8 cellular contexts compared by ENCODE assay signal in genomic region chr7:66205736-66206080, GRCh38. TPM values are rescaled to one million over a fixed set of nuclear protein-coding genes. Genes with fewer than 3 reads are reported as not detected.
DNase-seq lines count a peak whose midpoint lies in the region; ATAC-seq lines count a peak whose summit lies in the region.

No MANE protein-coding gene starts in this region.

- peaks cover 37% of the 10 kb centered on the region for H3K27me3 Mint-ChIP-seq in activated T-helper 17 cell treated with anti-CD3 and anti-CD28 coated beads, Interleukin-2, amount 50 U/mL, for 72 hours

- ATAC-seq in HG03095 (IDR thresholded peaks at IDR 0.05; ENCODE audit: unreplicated experiment) (peak; percentile 5), right cardiac atrium (peak in 1 of 2 donors; percentile 11), GM18519 (IDR thresholded peaks at IDR 0.05; ENCODE audit: low FRiP score, unreplicated experiment) (no peak)
- no peak for ATAC-seq in activated T-helper 17 cell treated with anti-CD3 and anti-CD28 coated beads, Interleukin-2, amount 50 U/mL, for 72 hours (replicated peaks)

- DNase-seq in Caki2 (ENCODE audit: low read depth): peak; percentile 25
- DNase-seq in right cardiac atrium: no peak
- no peak for DNase-seq in skeletal muscle cell (ENCODE audit: low read depth)
- no peak for DNase-seq in middle frontal gyrus (ENCODE audit: extremely low spot score, low spot score)
- DNase-seq in cortex of kidney (lab: John Stamatoyannopoulos, UW): no peak

- no peaks in the 10 kb centered on the region for H3K36me3 Mint-ChIP-seq in activated T-helper 17 cell treated with anti-CD3 and anti-CD28 coated beads, Interleukin-2, amount 50 U/mL, for 72 hours (ENCODE audit: low read depth)

- H3K27me3 ChIP-seq in right cardiac atrium (ENCODE audit: control insufficient read depth, insufficient read depth): no peaks in the 10 kb centered on the region

- H3K9me3 Mint-ChIP-seq in activated T-helper 17 cell treated with anti-CD3 and anti-CD28 coated beads, Interleukin-2, amount 50 U/mL, for 72 hours: no peaks in the 10 kb centered on the region

- peak overlapping the region; percentile 81 for H3K4me3 Mint-ChIP-seq in activated T-helper 17 cell treated with anti-CD3 and anti-CD28 coated beads, Interleukin-2, amount 50 U/mL, for 72 hours

- peaks cover under 1% of the 10 kb centered on the region for H3K4me1 ChIP-seq in right cardiac atrium (ENCODE audit: control insufficient read depth, insufficient read depth, low read length)

- peaks cover 20% of the 10 kb centered on the region for H3K4me1 Mint-ChIP-seq in activated T-helper 17 cell treated with anti-CD3 and anti-CD28 coated beads, Interleukin-2, amount 50 U/mL, for 72 hours

- no peak overlapping the region for H3K27ac ChIP-seq in right cardiac atrium (ENCODE audit: low read length)

- H3K9me3 ChIP-seq in right cardiac atrium (ENCODE audit: control insufficient read depth, low read length): no peaks in the 10 kb centered on the region

- in situ Hi-C loops in Caki2 (cut with HindIII; ENCODE audit: low pct_unique_long_range_greater_than_20kb, low sequenced_read_pairs): no loop called here

- H3K27ac Mint-ChIP-seq in activated T-helper 17 cell treated with anti-CD3 and anti-CD28 coated beads, Interleukin-2, amount 50 U/mL, for 72 hours: peak overlapping the region; percentile 70

- intact Hi-C loops in right cardiac atrium (cut with DNase I): no loop called here

- H3K4me3 ChIP-seq in right cardiac atrium (ENCODE audit: low read length): peak overlapping the region; percentile 80
- peak overlapping the region; percentile 91 for H3K4me3 ChIP-seq in skeletal muscle cell (ENCODE audit: low read depth, low read length)

- 3% methylated on average over 23 of the region's 23 CpGs for WGBS in right cardiac atrium

RNA-seq across cellular contexts. Expression of gene TPST1, which starts 0.6 kb away (rescaled TPM):
- 53.2 and 59.9 TPM in 2 replicates for total RNA-seq in Caki2 (2014; rRNA removed; shearing (Covaris generic); ENCODE audit: low replicate concordance)
- under 1 TPM; 0.84 to 0.93 TPM for total RNA-seq in activated T-helper 17 cell treated with anti-CD3 and anti-CD28 coated beads, Interleukin-2, amount 50 U/mL, for 72 hours
- total RNA-seq in right cardiac atrium: 1 to 10 TPM; 7.3 to 9.9 (median 8.4) TPM
- polyA plus RNA-seq in right cardiac atrium: 5.1 TPM

Comparison
In these comparisons a context has a peak if more than half of its experiments do, and no peak if none do; other contexts are left out.
1. RNA of gene TPST1, which starts 0.6 kb away (total RNA-seq): 53.2 to 59.9 TPM in Caki2 and 7.3 to 9.9 TPM in right cardiac atrium; 0.84 to 0.93 TPM in activated T-helper 17 cell treated with anti-CD3 and anti-CD28 coated beads, Interleukin-2, amount 50 U/mL, for 72 hours; every median in the first group is over 4 times any median in the second.